1 cellular context compared by ENCODE assay signal in the genomic region with DNA sequence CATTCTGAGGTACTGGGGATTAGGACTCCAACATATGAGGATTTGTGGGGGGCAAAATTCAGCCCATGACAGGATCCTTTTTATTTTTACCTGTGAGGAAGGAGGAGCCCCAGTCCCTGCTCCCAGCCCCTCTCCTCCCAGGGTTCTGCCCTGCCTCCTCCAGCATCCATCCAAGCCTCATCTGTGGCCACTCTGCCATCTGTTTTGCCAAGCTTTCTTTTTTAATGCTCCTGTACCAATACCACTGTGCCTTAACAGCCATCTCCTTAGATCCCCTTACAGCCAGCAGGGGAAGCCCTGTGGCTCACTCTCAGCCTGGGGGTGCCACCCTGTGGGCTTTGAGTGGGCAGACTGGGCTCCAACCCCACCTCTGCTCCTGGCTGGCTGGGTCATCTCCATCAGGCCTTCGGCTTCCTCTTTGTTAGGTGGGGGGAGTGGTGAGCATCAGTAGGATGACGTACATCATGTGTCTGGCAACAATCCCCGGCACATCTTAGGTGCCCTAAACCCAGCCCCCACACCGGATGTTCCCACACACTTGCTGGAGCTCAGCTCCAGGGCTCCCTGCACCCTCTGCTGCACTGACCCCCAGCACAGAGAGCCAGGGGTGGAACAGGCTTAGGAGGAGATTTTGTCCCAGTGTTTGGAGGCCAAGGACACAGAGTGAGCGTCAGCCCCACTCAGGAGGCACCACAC.
TF ChIP-seq lines count a peak whose summit lies in the region.

No MANE protein-coding gene starts in this region.

TF ChIP-seq in H1, 55 proteins besides CTCF, POLR2A, EP300 and RAD21:
- TF ChIP-seq CHD2 (IDR thresholded peaks at IDR 0.05; ENCODE audit: low read length) (no peak), SAP30 (IDR thresholded peaks at IDR 0.05; ENCODE audit: insufficient read depth, insufficient replicate concordance, low read length) (no peak), CTBP2 (IDR thresholded peaks at IDR 0.05; ENCODE audit: borderline replicate concordance, insufficient read depth, insufficient read length, low read length) (no peak), CBX8 (IDR thresholded peaks at IDR 0.05; ENCODE audit: borderline replicate concordance, low read depth, low read length) (no peak), EZH2 (IDR thresholded peaks at IDR 0.05; ENCODE audit: low read depth, low read length, severe bottlenecking) (no peak), SP1 (IDR thresholded peaks at IDR 0.05; ENCODE audit: low read depth, low read length) (no peak), MAX (IDR thresholded peaks at IDR 0.05) (no peak), NRF1 (IDR thresholded peaks at IDR 0.05; ENCODE audit: low read depth, low read length) (no peak), SUZ12 (IDR thresholded peaks at IDR 0.05; ENCODE audit: low read length) (no peak), E2F6 (IDR thresholded peaks at IDR 0.05) (no peak), SP4 (IDR thresholded peaks at IDR 0.05; ENCODE audit: low read length) (no peak), NANOG (IDR thresholded peaks at IDR 0.05; ENCODE audit: insufficient read depth, low read depth, low read length, poor library complexity, severe bottlenecking) (no peak), CREB1 (IDR thresholded peaks at IDR 0.05) (no peak), KDM4A (IDR thresholded peaks at IDR 0.05; ENCODE audit: low read depth, low read length, severe bottlenecking) (no peak), TAF1 (IDR thresholded peaks at IDR 0.05; ENCODE audit: low read depth, low read length) (no peak), JUN (IDR thresholded peaks at IDR 0.05; ENCODE audit: low read depth, low read length) (no peak), PHF8 (conservative IDR thresholded peaks at IDR 0.05; ENCODE audit: low read depth, low read length) (no peak), SRF (IDR thresholded peaks at IDR 0.05; ENCODE audit: low read depth, low read length) (no peak), GTF2F1 (IDR thresholded peaks at IDR 0.05; ENCODE audit: borderline replicate concordance, low read depth, low read length) (no peak)
